30 cellular contexts compared by ENCODE assay signal in genomic region chr5:68688547-68688946, GRCh38.
"Had no signal": no experiment of that assay in that cellular context is flagged by ENCODE, and none has a peak within 500 bp of the region (broad histone marks: within the 10 kb centered on the region; RNA-seq: fewer than 3 reads in every experiment).

No MANE protein-coding gene starts in this region.

- H3K4me1 Mint-ChIP-seq: activated CD4-positive, alpha-beta memory T cell treated with anti-CD3 and anti-CD28 coated beads, Interleukin-2, amount 10 ng/mL, durations not matched to agents 7 days and 5 days; activated CD8-positive, alpha-beta memory T cell treated with anti-CD3 and anti-CD28 coated beads, Interleukin-2, amount 10 ng/mL, durations not matched to agents 7 days and 5 days; activated naive CD8-positive, alpha-beta T cell treated with anti-CD3 and anti-CD28 coated beads, Interleukin-2, amount 10 ng/mL, durations not matched to agents 7 days and 5 days; central memory CD8-positive, alpha-beta T cell had no signal

- H3K4me3 Mint-ChIP-seq: activated CD4-positive, alpha-beta memory T cell treated with anti-CD3 and anti-CD28 coated beads, Interleukin-2, amount 10 ng/mL, durations not matched to agents 7 days and 5 days; activated CD8-positive, alpha-beta memory T cell treated with anti-CD3 and anti-CD28 coated beads, Interleukin-2, amount 10 ng/mL, durations not matched to agents 7 days and 5 days; activated naive CD8-positive, alpha-beta T cell treated with anti-CD3 and anti-CD28 coated beads, Interleukin-2, amount 10 ng/mL, durations not matched to agents 7 days and 5 days; central memory CD8-positive, alpha-beta T cell had no signal

- H3K27me3 Mint-ChIP-seq: central memory CD8-positive, alpha-beta T cell had no signal

- H3K27ac Mint-ChIP-seq: activated CD4-positive, alpha-beta memory T cell treated with anti-CD3 and anti-CD28 coated beads, Interleukin-2, amount 10 ng/mL, durations not matched to agents 7 days and 5 days; activated CD8-positive, alpha-beta memory T cell treated with anti-CD3 and anti-CD28 coated beads, Interleukin-2, amount 10 ng/mL, durations not matched to agents 7 days and 5 days; activated naive CD8-positive, alpha-beta T cell treated with anti-CD3 and anti-CD28 coated beads, Interleukin-2, amount 10 ng/mL, durations not matched to agents 7 days and 5 days had no signal

- H3K9me3 ChIP-seq: colonic mucosa had no signal

- H3K36me3 ChIP-seq: ascending aorta, cardiac muscle cell, colonic mucosa, WERI-Rb-1 had no signal

- H3K27ac ChIP-seq: ascending aorta, cardiac muscle cell, colonic mucosa, WERI-Rb-1 had no signal

- H3K27me3 ChIP-seq: ascending aorta, cardiac muscle cell, colonic mucosa had no signal

- H3K4me1 ChIP-seq: ascending aorta, colonic mucosa had no signal

- H3K9me3 Mint-ChIP-seq: central memory CD8-positive, alpha-beta T cell had no signal

- FAIRE-seq: K562 had no signal

- ATAC-seq: activated CD8-positive, alpha-beta memory T cell treated with anti-CD3 and anti-CD28 coated beads, Interleukin-2, amount 10 ng/mL, durations not matched to agents 7 days and 5 days; K562 had no signal

- H3K36me3 Mint-ChIP-seq: activated CD8-positive, alpha-beta memory T cell treated with anti-CD3 and anti-CD28 coated beads, Interleukin-2, amount 10 ng/mL, durations not matched to agents 7 days and 5 days had no signal

- H3K4me3 ChIP-seq: ascending aorta, cardiac muscle cell, colonic mucosa, K562 had no signal

- DNase-seq: activated CD4-positive, alpha-beta memory T cell treated with anti-CD3 and anti-CD28 coated beads, Interleukin-2, amount 10 ng/mL, durations not matched to agents 7 days and 5 days; activated CD4-positive, alpha-beta T cell treated with anti-CD3 and anti-CD28 coated beads for 1 hour; activated CD4-positive, alpha-beta T cell treated with anti-CD3 and anti-CD28 coated beads for 48 hours; activated CD4-positive, CD25-positive, alpha-beta regulatory T cell; activated CD8-positive, alpha-beta memory T cell treated with anti-CD3 and anti-CD28 coated beads for 24 hours; activated CD8-positive, alpha-beta memory T cell treated with anti-CD3 and anti-CD28 coated beads, Interleukin-2, amount 10 ng/mL, durations not matched to agents 7 days and 5 days; activated CD8-positive, alpha-beta memory T cell treated with anti-CD3 and anti-CD28 coated beads, Interleukin-2, amount 50 U/mL, for 48 hours; activated effector memory CD4-positive, alpha-beta T cell treated with Interleukin-2 at 50 U/mL for 16 hours; activated naive CD4-positive, alpha-beta T cell treated with anti-CD3 and anti-CD28 coated beads, Interleukin-2, amount 50 U/mL, for 16 hours; activated naive CD8-positive, alpha-beta T cell treated with anti-CD3 and anti-CD28 coated beads, Interleukin-2, amount 10 ng/mL, durations not matched to agents 7 days and 5 days; activated T-cell treated with anti-CD3 and anti-CD28 coated beads, Interleukin-2, amount 50 U/mL, for 48 hours; amygdala; colonic mucosa; Karpas-422; NCI-H1105; NCI-H1417 treated with DMSO at 0.1 percent for 48 hours; NCI-H187 treated with DMSO at 0.1 percent for 48 hours; NCI-H2081; NCI-H2171; NCI-H510A; NCI-H526; NCI-H82; OCI-M1; Right ventricle myocardium superior; T1000; WERI-Rb-1 had no signal
